ENCODE assay signal across 21 cellular contexts in genomic region chr10:99921948-99922347, GRCh38.
DNase-seq lines count a peak whose midpoint lies in the region; ATAC-seq, FAIRE-seq and TF ChIP-seq lines count a peak whose summit lies in the region.
"Had no signal": no experiment of that assay in that cellular context is flagged by ENCODE, and none has a peak within 500 bp of the region (broad histone marks: within the 10 kb centered on the region; RNA-seq: fewer than 3 reads in every experiment).

No MANE protein-coding gene starts in this region.

- ATAC-seq in HG03565 (IDR thresholded peaks at IDR 0.05; ENCODE audit: unreplicated experiment) (no peak), HG02938 (IDR thresholded peaks at IDR 0.05; ENCODE audit: unreplicated experiment) (no peak)
- ATAC-seq: left lung had no signal

- H3K27ac ChIP-seq in epithelial cell of prostate: peak overlapping the region; percentile 95
- H3K27ac ChIP-seq: HL-60, left lung, SK-N-MC had no signal

- TF ChIP-seq POLR2A in H54 (IDR thresholded peaks at IDR 0.05; ENCODE audit: low read depth, low read length): no peak

- DNase-seq in H54 (ENCODE audit: insufficient read length, low spot score): peak; percentile 52
- peak; percentile 54 for DNase-seq in RPMI7951 (ENCODE audit: low read depth)
- no peak for DNase-seq in epithelial cell of prostate (ENCODE audit: low read depth, low spot score)
- peak; percentile 53 for DNase-seq in renal cortical epithelial cell (ENCODE audit: low read depth)
- DNase-seq in cerebellar nuclear complex (lab: John Stamatoyannopoulos, UW): no peak
- DNase-seq in DMS153 (lab: John Stamatoyannopoulos, UW): no peak
- DNase-seq: activated CD4-positive, alpha-beta memory T cell treated with anti-CD3 and anti-CD28 coated beads for 36 hours; activated gamma-delta T cell treated with Interleukin-2 at 50 U/mL for 16 hours; activated T-cell treated with anti-CD3 and anti-CD28 coated beads for 4 hours; amniotic stem cell; left lung; MV-4-11; NCI-H187 treated with DMSO at 0.1 percent for 48 hours; NCI-H226; Peyer's patch; stimulated activated CD4-positive, alpha-beta T cell treated with anti-CD3 and anti-CD28 coated beads, Interleukin-4, amount 100 ng/mL, for 4 hours had no signal

- no peak for FAIRE-seq in H54 (lab: Jason Lieb, UNC)
- FAIRE-seq: GM18507 had no signal

Comparison
In these comparisons a context has a peak if more than half of its experiments do, and no peak if none do; other contexts are left out.
1. DNase-seq: peak in H54 (single experiment), RPMI7951 (single experiment) and renal cortical epithelial cell (single experiment); none in epithelial cell of prostate (single experiment), cerebellar nuclear complex (0 of 2) and DMS153 (single experiment).